Comparison of ENCODE assay signal across 10 cellular contexts in the genomic region with DNA sequence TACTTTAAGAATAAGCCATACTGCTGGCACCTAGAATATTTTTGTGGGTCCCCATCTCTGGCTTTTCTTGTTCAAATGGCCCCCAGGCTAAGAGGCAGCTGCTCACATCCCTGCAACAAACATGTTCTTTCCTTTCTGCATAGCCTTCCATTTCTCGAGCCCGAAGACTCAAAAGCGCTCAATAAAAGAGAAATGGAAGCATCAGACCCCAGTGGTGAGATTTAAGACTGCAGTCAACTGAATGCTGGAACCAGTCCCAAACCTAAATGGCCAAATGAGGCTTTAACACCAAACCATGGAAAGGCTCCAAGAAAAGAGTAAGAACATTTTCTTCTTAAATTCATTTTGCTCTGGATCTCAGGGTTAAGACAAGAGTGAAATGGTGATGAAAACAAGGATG.
A peak's percentile ranks its signal among the peaks of the same experiment; 100 is the strongest.
DNase-seq lines count a peak whose midpoint lies in the region; ATAC-seq and TF ChIP-seq lines count a peak whose summit lies in the region.
"Had no signal": no experiment of that assay in that cellular context is flagged by ENCODE, and none has a peak within 500 bp of the region (broad histone marks: within the 10 kb centered on the region; RNA-seq: fewer than 3 reads in every experiment).

No MANE protein-coding gene starts in this region.

- no peak for DNase-seq in stimulated activated naive CD8-positive, alpha-beta T cell treated with anti-CD3 and anti-CD28 coated beads, Interleukin-15, Interleukin-2, amounts not matched to agents 100 U/mL and 50 U/mL, for 24 hours
- peak; percentile 47 for DNase-seq in RKO (ENCODE audit: low spot score)
- no peak for DNase-seq in foreskin keratinocyte
- no peak for DNase-seq in prostate gland (ENCODE audit: low spot score)
- DNase-seq in Ammon's horn (ENCODE audit: low spot score): no peak
- DNase-seq in foreskin melanocyte: no peak
- DNase-seq in GM19238 (ENCODE audit: insufficient read length, low spot score): no peak

- no peak overlapping the region for H3K27ac ChIP-seq in foreskin keratinocyte
- H3K27ac ChIP-seq in prostate gland: no peak overlapping the region

- H3K4me1 ChIP-seq in foreskin keratinocyte (no peaks in the 10 kb centered on the region), prostate gland (replicated peaks) (no peaks in the 10 kb centered on the region)

- intact Hi-C loops in prostate gland (cut with DNase I): no loop called here

- H3K36me3 ChIP-seq in prostate gland: no peaks in the 10 kb centered on the region

- H3K27me3 Mint-ChIP-seq in stimulated activated naive CD8-positive, alpha-beta T cell treated with anti-CD3 and anti-CD28 coated beads, Interleukin-15, Interleukin-2, amounts not matched to agents 100 ng/mL and 50 ng/mL, for 24 hours: no peaks in the 10 kb centered on the region

- WGBS in prostate gland: 76% methylated on average over 3 of the region's 3 CpGs

- H3K36me3 Mint-ChIP-seq in stimulated activated naive CD8-positive, alpha-beta T cell treated with anti-CD3 and anti-CD28 coated beads, Interleukin-15, Interleukin-2, amounts not matched to agents 100 ng/mL and 50 ng/mL, for 24 hours (ENCODE audit: low read depth): peaks cover 78% of the 10 kb centered on the region

- ATAC-seq in stimulated activated naive CD8-positive, alpha-beta T cell treated with anti-CD3 and anti-CD28 coated beads, Interleukin-15, Interleukin-2, amounts not matched to agents 100 U/mL and 50 U/mL, for 24 hours: no peak
- peak; percentile 25 for ATAC-seq in foreskin keratinocyte

- H3K4me1 Mint-ChIP-seq in stimulated activated naive CD8-positive, alpha-beta T cell treated with anti-CD3 and anti-CD28 coated beads, Interleukin-15, Interleukin-2, amounts not matched to agents 100 ng/mL and 50 ng/mL, for 24 hours (ENCODE audit: low read depth): peaks cover 94% of the 10 kb centered on the region

- H3K4me3 Mint-ChIP-seq in stimulated activated naive CD8-positive, alpha-beta T cell treated with anti-CD3 and anti-CD28 coated beads, Interleukin-15, Interleukin-2, amounts not matched to agents 100 ng/mL and 50 ng/mL, for 24 hours: no peak overlapping the region
- H3K4me3 Mint-ChIP-seq: dendritic cell treated with granulocyte-macrophage colony-stimulating factor and Interleukin-4, amounts not matched to agents 40 ng/mL and 50 ng/mL, for 4 days; neural crest cell had no signal

- H3K27ac Mint-ChIP-seq in stimulated activated naive CD8-positive, alpha-beta T cell treated with anti-CD3 and anti-CD28 coated beads, Interleukin-15, Interleukin-2, amounts not matched to agents 100 ng/mL and 50 ng/mL, for 24 hours: peak overlapping the region; percentile 40
- H3K27ac Mint-ChIP-seq: dendritic cell treated with granulocyte-macrophage colony-stimulating factor and Interleukin-4, amounts not matched to agents 40 ng/mL and 50 ng/mL, for 4 days had no signal

- no peak for TF ChIP-seq POLR2A in prostate gland (IDR thresholded peaks at IDR 0.05)

- H3K9me3 Mint-ChIP-seq in stimulated activated naive CD8-positive, alpha-beta T cell treated with anti-CD3 and anti-CD28 coated beads, Interleukin-15, Interleukin-2, amounts not matched to agents 100 ng/mL and 50 ng/mL, for 24 hours: no peaks in the 10 kb centered on the region
- H3K9me3 Mint-ChIP-seq: dendritic cell treated with granulocyte-macrophage colony-stimulating factor and Interleukin-4, amounts not matched to agents 40 ng/mL and 50 ng/mL, for 4 days had no signal

- peak; percentile 45 for TF ChIP-seq CTCF in foreskin keratinocyte (conservative IDR thresholded peaks at IDR 0.05)
- no peak for TF ChIP-seq CTCF in prostate gland (IDR thresholded peaks at IDR 0.05)

- no peak overlapping the region for H3K4me3 ChIP-seq in prostate gland

- no peaks in the 10 kb centered on the region for H3K9me3 ChIP-seq in prostate gland

- H3K27me3 ChIP-seq in foreskin keratinocyte: no peaks in the 10 kb centered on the region
- no peaks in the 10 kb centered on the region for H3K27me3 ChIP-seq in prostate gland (replicated peaks; ENCODE audit: insufficient read depth)
